12 cellular contexts compared by ENCODE assay signal in genomic region chr1:28173980-28174297, GRCh38. TPM values are rescaled to one million over a fixed set of nuclear protein-coding genes. Genes with fewer than 3 reads are reported as not detected.
A peak's percentile ranks its signal among the peaks of the same experiment; 100 is the strongest.
DNase-seq lines count a peak whose midpoint lies in the region; ATAC-seq and TF ChIP-seq lines count a peak whose summit lies in the region.
"Had no signal": no experiment of that assay in that cellular context is flagged by ENCODE, and none has a peak within 500 bp of the region (broad histone marks: within the 10 kb centered on the region; RNA-seq: fewer than 3 reads in every experiment).

No MANE protein-coding gene starts in this region.

- H3K27ac ChIP-seq in left ventricle myocardium inferior (replicated peaks) (peak overlapping the region; percentile 50), dorsolateral prefrontal cortex (peak overlapping the region in 56 of 59 donors; percentile 4 to 89 (median 78))
- H3K27ac ChIP-seq: RWPE1 had no signal

- intact Hi-C loops in left ventricle myocardium inferior (cut with micrococcal nuclease) (no loop called here), Right ventricle myocardium inferior (cut with DNase I) (no loop called here), dorsolateral prefrontal cortex (cut with DNase I) (loop anchor here (5.0 kb wide), 2 partner anchors 62 to 67 kb away; no protein-coding TSS in a partner anchor)

- peaks cover 23% of the 10 kb centered on the region for H3K4me1 ChIP-seq in left ventricle myocardium inferior
- peaks cover 87% of the 10 kb centered on the region for H3K4me1 ChIP-seq in mononuclear cell (ENCODE audit: insufficient read depth, low read length)

- H3K4me3 Mint-ChIP-seq in progenitor cell of endocrine pancreas (ENCODE audit: low read depth): no peak overlapping the region
- H3K4me3 Mint-ChIP-seq: neural crest cell had no signal

- H3K27ac Mint-ChIP-seq in progenitor cell of endocrine pancreas: no peak overlapping the region

- no peaks in the 10 kb centered on the region for H3K9me3 Mint-ChIP-seq in progenitor cell of endocrine pancreas (ENCODE audit: low read depth)
- H3K9me3 Mint-ChIP-seq: neural crest cell had no signal

- no peaks in the 10 kb centered on the region for H3K36me3 Mint-ChIP-seq in progenitor cell of endocrine pancreas (ENCODE audit: insufficient read depth)

- H3K27me3 Mint-ChIP-seq in progenitor cell of endocrine pancreas: peaks cover 10% of the 10 kb centered on the region

- DNase-seq in left ventricle myocardium inferior: no peak
- DNase-seq in Right ventricle myocardium inferior (ENCODE audit: missing footprints): no peak
- DNase-seq in dorsolateral prefrontal cortex: no peak
- no peak for DNase-seq in GM13976 (ENCODE audit: low spot score)
- DNase-seq in NCI-H2107 (lab: John Stamatoyannopoulos, UW): no peak
- DNase-seq in activated CD8-positive, alpha-beta memory T cell treated with anti-CD3 and anti-CD28 coated beads, Interleukin-2, amount 50 U/mL, for 48 hours: no peak
- DNase-seq in progenitor cell of endocrine pancreas (ENCODE audit: low spot score, unreplicated experiment): no peak
- DNase-seq: activated CD4-positive, alpha-beta T cell treated with anti-CD3 and anti-CD28 coated beads, Interleukin-2, amount 50 U/mL, for 1 hour; NCI-H2171 treated with DMSO at 0.1 percent for 48 hours had no signal

- ATAC-seq in Right ventricle myocardium inferior: no peak

- H3K9me3 ChIP-seq in left ventricle myocardium inferior (replicated peaks): no peaks in the 10 kb centered on the region
- no peaks in the 10 kb centered on the region for H3K9me3 ChIP-seq in mononuclear cell (ENCODE audit: low read depth, low read length)

- H3K4me1 Mint-ChIP-seq in progenitor cell of endocrine pancreas (ENCODE audit: low read depth): peaks cover 9% of the 10 kb centered on the region
- H3K4me1 Mint-ChIP-seq: neural crest cell had no signal

- H3K4me3 ChIP-seq in left ventricle myocardium inferior (peak overlapping the region; percentile 27), dorsolateral prefrontal cortex (peak overlapping the region in 42 of 59 donors; percentile 2 to 54 (median 31)), mononuclear cell (ENCODE audit: low read length) (peak overlapping the region; percentile 70)

- in situ Hi-C loops in GM13976 (cut with MboI; ENCODE audit: low sequenced_read_pairs, unreplicated experiment): no loop called here

- H3K27me3 ChIP-seq in left ventricle myocardium inferior (ENCODE audit: low read depth): no peaks in the 10 kb centered on the region
- no peaks in the 10 kb centered on the region for H3K27me3 ChIP-seq in dorsolateral prefrontal cortex
- no peaks in the 10 kb centered on the region for H3K27me3 ChIP-seq in mononuclear cell (ENCODE audit: insufficient read depth, low read length)

- H3K36me3 ChIP-seq in left ventricle myocardium inferior: no peaks in the 10 kb centered on the region

- TF ChIP-seq CTCF in left ventricle myocardium inferior (IDR thresholded peaks at IDR 0.05; ENCODE audit: borderline replicate concordance) (no peak), dorsolateral prefrontal cortex (IDR thresholded peaks at IDR 0.05 in 54 of 56, conservative IDR thresholded peaks at IDR 0.05 in 2 of 56; ENCODE audit: low read depth in 1 of 56, partially characterized antibody in 56 of 56) (no peak), GM13976 (IDR thresholded peaks at IDR 0.05; ENCODE audit: borderline replicate concordance, control extremely low read depth, extremely low read depth, insufficient read depth, missing control alignments) (no peak), progenitor cell of endocrine pancreas (IDR thresholded peaks at IDR 0.05; ENCODE audit: unreplicated experiment) (no peak)

RNA-seq across cellular contexts. Expression of gene PTAFR, which starts 2.6 kb away (rescaled TPM):
- total RNA-seq in left ventricle myocardium inferior (1.5 TPM), Right ventricle myocardium inferior (2.7 TPM), dorsolateral prefrontal cortex (1 to 10 TPM in 118 of 120 experiments, under 1 TPM in 2; 0.76 to 9.2 (median 3.8) TPM), mononuclear cell (16.3 TPM), progenitor cell of endocrine pancreas (0.19 and 0.27 TPM in 2 replicates)

RNA-seq across cellular contexts. Expression of gene DNAJC8, which starts 58.9 kb away (rescaled TPM):
- total RNA-seq in left ventricle myocardium inferior (55.3 TPM), Right ventricle myocardium inferior (61.2 TPM), dorsolateral prefrontal cortex (10 to 100 TPM; 54.5 to 95.1 (median 72.1) TPM), mononuclear cell (61.5 TPM), progenitor cell of endocrine pancreas (87.1 and 90.3 TPM in 2 replicates)

Comparison
In these comparisons a context has a peak if more than half of its experiments do, and no peak if none do; other contexts are left out.
1. intact Hi-C loops: an anchor here in dorsolateral prefrontal cortex (5.0 kb wide); none called in left ventricle myocardium inferior and Right ventricle myocardium inferior.